In genomic region chr12:83826112-83826511, GRCh38 we compare ENCODE assay signal across 9 cellular contexts.
DNase-seq lines count a peak whose midpoint lies in the region; ATAC-seq, FAIRE-seq and TF ChIP-seq lines count a peak whose summit lies in the region.
"Had no signal": no experiment of that assay in that cellular context is flagged by ENCODE, and none has a peak within 500 bp of the region (broad histone marks: within the 10 kb centered on the region; RNA-seq: fewer than 3 reads in every experiment).

No MANE protein-coding gene starts in this region.

- TF ChIP-seq RAD21 in H1 (IDR thresholded peaks at IDR 0.05 in 1 of 2, conservative IDR thresholded peaks at IDR 0.05 in 1 of 2; ENCODE audit: low read depth in 2 of 2, low read length in 2 of 2): peak; percentile 70 to 74

- peak; percentile 74 for TF ChIP-seq CTCF in GM13976 (IDR thresholded peaks at IDR 0.05; ENCODE audit: borderline replicate concordance, control extremely low read depth, extremely low read depth, insufficient read depth, missing control alignments)
- TF ChIP-seq CTCF in H1 (IDR thresholded peaks at IDR 0.05; ENCODE audit: control extremely low read depth in 1 of 3, insufficient read depth in 1 of 3, low read depth in 1 of 3, low read length in 3 of 3): peak; percentile 68 to 92 (median 76)

- H2AK5ac ChIP-seq in H1 (ENCODE audit: low read depth, low read length) (no peak overlapping the region), trophoblast cell (ENCODE audit: low read length) (no peak overlapping the region)

- H4K5ac ChIP-seq in H1 (ENCODE audit: insufficient read length, low read depth, low read length): no peak overlapping the region

- no peaks in the 10 kb centered on the region for H3K27me3 ChIP-seq in H1 (replicated peaks in 1 of 4; ENCODE audit: control insufficient read depth in 3 of 4, extremely low read depth in 1 of 4, insufficient read depth in 3 of 4, low read length in 3 of 4)
- no peaks in the 10 kb centered on the region for H3K27me3 ChIP-seq in trophoblast cell (ENCODE audit: insufficient read depth, low read length)

- H2AFZ ChIP-seq in H1 (ENCODE audit: low read length) (peak overlapping the region; percentile 68; the same call in 1 of the 2 replicates), trophoblast cell (ENCODE audit: insufficient read depth, low read length, poor library complexity) (no peak overlapping the region)

- no peak overlapping the region for H4K12ac ChIP-seq in trophoblast cell (ENCODE audit: low read depth, low read length)

- H2BK15ac ChIP-seq in H1 (ENCODE audit: low read length): no peak overlapping the region

- H4K8ac ChIP-seq in H1 (ENCODE audit: extremely low read depth, insufficient read depth, low read length) (no peak overlapping the region), trophoblast cell (ENCODE audit: low read depth, low read length) (no peak overlapping the region)

- in situ Hi-C loops in GM13976 (cut with MboI; ENCODE audit: low sequenced_read_pairs, unreplicated experiment): loop anchor here (25.0 kb wide), 1 partner anchor 1139 kb away; the partner anchor contains the start of gene TMTC2

- H2BK12ac ChIP-seq in H1 (ENCODE audit: low read depth, low read length) (no peak overlapping the region), trophoblast cell (ENCODE audit: low read length) (no peak overlapping the region)

- DNase-seq in Ammon's horn (ENCODE audit: low spot score) (peak; percentile 8), GM13976 (ENCODE audit: low spot score) (peak; percentile 28), NCI-H748 (lab: John Stamatoyannopoulos, UW; ENCODE audit: unreplicated experiment) (peak; percentile 58), H1 (ENCODE audit: low read depth in 1 of 2, low spot score in 2 of 2) (peak; percentile 39 to 87), trophoblast cell (peak; percentile 7 to 45), NCI-H510A (lab: John Stamatoyannopoulos, UW) (no peak)
- no peak for DNase-seq in effector CD8-positive, alpha-beta T cell (lab: John Stamatoyannopoulos, UW)

- H3K79me1 ChIP-seq in H1 (ENCODE audit: low read depth, low read length): no peaks in the 10 kb centered on the region
- H3K79me1 ChIP-seq in trophoblast cell (ENCODE audit: low read length): peaks cover 9% of the 10 kb centered on the region

- H3K4ac ChIP-seq in H1 (replicated peaks; ENCODE audit: insufficient read length, low read depth, low read length) (no peak overlapping the region), trophoblast cell (ENCODE audit: low read depth, low read length) (no peak overlapping the region)

- H3K56ac ChIP-seq in H1 (replicated peaks; ENCODE audit: insufficient read length, low read depth, low read length): no peak overlapping the region

- H3K4me2 ChIP-seq in H1 (ENCODE audit: insufficient read depth in 1 of 2, low read depth in 2 of 2, low read length in 2 of 2): no peak overlapping the region
- H3K4me2 ChIP-seq in trophoblast cell (ENCODE audit: low read length): no peak overlapping the region

- no peaks in the 10 kb centered on the region for H4K20me1 ChIP-seq in H1 (replicated peaks in 1 of 2; ENCODE audit: control insufficient read depth in 1 of 2, insufficient read depth in 2 of 2, low read length in 2 of 2)

- H3K18ac ChIP-seq in H1 (ENCODE audit: extremely low read depth, low read length): no peak overlapping the region
- no peak overlapping the region for H3K18ac ChIP-seq in trophoblast cell (ENCODE audit: low read length)

- no peak overlapping the region for H4K91ac ChIP-seq in H1 (replicated peaks; ENCODE audit: insufficient read length, low read length)
- H4K91ac ChIP-seq in trophoblast cell (ENCODE audit: low read depth, low read length): no peak overlapping the region

- POLR2A ChIA-PET in H1 (lab: Charles Lee; ENCODE audit: partially characterized antibody): no interaction called here

- CTCF ChIA-PET in H1 (lab: Charles Lee; ENCODE audit: partially characterized antibody): interaction anchor here (0.6 to 4.2 kb wide), 45 partner anchors 9 to 1308 kb away, joined by 3 to 34 read pairs (median 5); partner anchors contain the start of gene TMTC2

- H3K23ac ChIP-seq in H1 (ENCODE audit: insufficient read length) (no peak overlapping the region), trophoblast cell (ENCODE audit: low read length) (no peak overlapping the region)

- no peak overlapping the region for H2BK20ac ChIP-seq in H1 (ENCODE audit: low read length)

- H3K23me2 ChIP-seq in H1 (ENCODE audit: low read depth, low read length): no peaks in the 10 kb centered on the region

- H3K4me3 ChIP-seq in H1 (ENCODE audit: extremely low read depth in 1 of 4, insufficient read depth in 2 of 4, low read depth in 3 of 4, low read length in 4 of 4): no peak overlapping the region
- H3K4me3 ChIP-seq in trophoblast cell (ENCODE audit: low read depth, low read length): no peak overlapping the region

- no peak overlapping the region for H2BK5ac ChIP-seq in H1 (ENCODE audit: low read depth, low read length)
- H2BK5ac ChIP-seq in trophoblast cell (ENCODE audit: low read depth, low read length, poor library complexity): no peak overlapping the region

- TF ChIP-seq EP300 in H1 (IDR thresholded peaks at IDR 0.05; ENCODE audit: borderline replicate concordance in 1 of 2, low read depth in 2 of 2, low read length in 2 of 2): no peak

- FAIRE-seq in H1 (lab: Jason Lieb, UNC): peak; percentile 66

- no peak overlapping the region for H2BK120ac ChIP-seq in H1 (replicated peaks; ENCODE audit: low read depth, low read length)
- H2BK120ac ChIP-seq in trophoblast cell (ENCODE audit: insufficient read depth, low read length, poor library complexity): no peak overlapping the region

- no peak for TF ChIP-seq POLR2A in H1 (IDR thresholded peaks at IDR 0.05; ENCODE audit: control extremely low read depth in 1 of 2, low read depth in 2 of 2, low read length in 2 of 2)

- H3K9ac ChIP-seq in H1 (replicated peaks in 1 of 4; ENCODE audit: extremely low read depth in 1 of 4, low read depth in 3 of 4, low read length in 3 of 4) (no peak overlapping the region), trophoblast cell (ENCODE audit: low read length) (no peak overlapping the region)

- H3K14ac ChIP-seq in H1 (ENCODE audit: insufficient read length) (no peak overlapping the region), trophoblast cell (ENCODE audit: low read length) (no peak overlapping the region)

- H3K79me2 ChIP-seq in H1 (ENCODE audit: control insufficient read depth in 1 of 2, insufficient read depth in 2 of 2, low read length in 2 of 2) (no peaks in the 10 kb centered on the region), trophoblast cell (ENCODE audit: control insufficient read depth, insufficient read depth, low read length, poor library complexity) (no peaks in the 10 kb centered on the region)

- no peak overlapping the region for H3K27ac ChIP-seq in H1 (ENCODE audit: low read depth, low read length)
- no peak overlapping the region for H3K27ac ChIP-seq in trophoblast cell (ENCODE audit: low read depth, low read length)

- H3K36me3 ChIP-seq in H1 (ENCODE audit: control insufficient read depth in 2 of 4, insufficient read depth in 4 of 4, low read length in 3 of 4): no peaks in the 10 kb centered on the region
- no peaks in the 10 kb centered on the region for H3K36me3 ChIP-seq in trophoblast cell (ENCODE audit: control insufficient read depth in 1 of 2, insufficient read depth in 2 of 2, low read length in 2 of 2)

- peaks cover 0 to 3% (median 0%) of the 10 kb centered on the region in 4 experiments; a peak in 2 of 7 replicates for H3K4me1 ChIP-seq in H1 (replicated peaks in 1 of 4; ENCODE audit: control insufficient read depth in 3 of 4, insufficient read depth in 4 of 4, low read length in 3 of 4)
- H3K4me1 ChIP-seq in trophoblast cell (ENCODE audit: control insufficient read depth in 1 of 2, insufficient read depth in 2 of 2, low read length in 2 of 2): peaks cover 11 to 14% of the 10 kb centered on the region in 2 experiments

- ATAC-seq in HG02678 (IDR thresholded peaks at IDR 0.05; ENCODE audit: unreplicated experiment): peak; percentile 80
- ATAC-seq: left colon had no signal

- H3K9me3 ChIP-seq in H1 (ENCODE audit: insufficient read depth in 2 of 2, low read depth in 1 of 2, low read length in 1 of 2) (no peaks in the 10 kb centered on the region), trophoblast cell (ENCODE audit: insufficient read depth, low read depth, low read length) (no peaks in the 10 kb centered on the region)

TF ChIP-seq in H1, 55 proteins besides CTCF, POLR2A, EP300 and RAD21:
- TF ChIP-seq USF2 (IDR thresholded peaks at IDR 0.05; ENCODE audit: low read length) (peak; percentile 62), TEAD4 (IDR thresholded peaks at IDR 0.05; ENCODE audit: low read depth, low read length) (0 out of 2 replicates have a peak, but pooled peaks have one; percentile 33), BRCA1 (IDR thresholded peaks at IDR 0.05; ENCODE audit: low read depth, low read length) (no peak), CREB1 (IDR thresholded peaks at IDR 0.05) (0 out of 2 replicates have a peak, but pooled peaks have one; percentile 38)

Comparison
In these comparisons a context has a peak if more than half of its experiments do, and no peak if none do; other contexts are left out.
1. DNase-seq: peak in Ammon's horn (single experiment), GM13976 (single experiment), NCI-H748 (single experiment), H1 (2 of 2) and trophoblast cell (2 of 2); none in effector CD8-positive, alpha-beta T cell (single experiment) and NCI-H510A (single experiment).